In genomic region chr17:48456584-48456983, GRCh38 we compare ENCODE assay signal across 8 cellular contexts. TPM values are rescaled to one million over a fixed set of nuclear protein-coding genes. Genes with fewer than 3 reads are reported as not detected.
A peak's percentile ranks its signal among the peaks of the same experiment; 100 is the strongest.
DNase-seq lines count a peak whose midpoint lies in the region; ATAC-seq and TF ChIP-seq lines count a peak whose summit lies in the region.

No MANE protein-coding gene starts in this region.

- H3K9ac ChIP-seq in OCI-LY3 (ENCODE audit: low read length) = no peak overlapping the region
- no peak overlapping the region for H3K9ac ChIP-seq in trophoblast cell (ENCODE audit: low read length)

- ATAC-seq in central memory CD8-positive, alpha-beta T cell (replicated peaks; ENCODE audit: extremely low read depth, poor library complexity, severe bottlenecking) = no peak

- H3K4me1 Mint-ChIP-seq in central memory CD8-positive, alpha-beta T cell = peaks cover 56% of the 10 kb centered on the region

- no peak overlapping the region for H2BK5ac ChIP-seq in trophoblast cell (ENCODE audit: low read depth, low read length, poor library complexity)

- no peaks in the 10 kb centered on the region for H3K79me1 ChIP-seq in trophoblast cell (ENCODE audit: low read length)

- no peak overlapping the region for H4K8ac ChIP-seq in trophoblast cell (ENCODE audit: low read depth, low read length)

- H3K27me3 Mint-ChIP-seq in central memory CD8-positive, alpha-beta T cell = no peaks in the 10 kb centered on the region

- H3K36me3 Mint-ChIP-seq in central memory CD8-positive, alpha-beta T cell (ENCODE audit: insufficient read depth) = peaks cover 4% of the 10 kb centered on the region

- H3K18ac ChIP-seq in trophoblast cell (ENCODE audit: low read length) = no peak overlapping the region

- no peak overlapping the region for H3K4ac ChIP-seq in trophoblast cell (ENCODE audit: low read depth, low read length)

- no peak overlapping the region for H4K12ac ChIP-seq in trophoblast cell (ENCODE audit: low read depth, low read length)

- H3K27ac Mint-ChIP-seq in central memory CD8-positive, alpha-beta T cell (ENCODE audit: low read depth) = no peak overlapping the region

- H3K4me1 ChIP-seq in OCI-LY3 (ENCODE audit: low read length) (peaks cover 51% of the 10 kb centered on the region), trophoblast cell (ENCODE audit: control insufficient read depth in 1 of 2, insufficient read depth in 2 of 2, low read length in 2 of 2) (peaks cover 0 to 3% of the 10 kb centered on the region in 2 experiments)

- no peak overlapping the region for H2AFZ ChIP-seq in OCI-LY3 (ENCODE audit: low read depth, low read length)
- H2AFZ ChIP-seq in trophoblast cell (ENCODE audit: insufficient read depth, low read length, poor library complexity) = no peak overlapping the region

- DNase-seq in NK-92 treated with Interleukin-12 subunit alpha and Interleukin-12 subunit beta, amount 100 ng/mL, for 24 hours (lab: John Stamatoyannopoulos, UW) = peak; percentile 77
- DNase-seq in NK-92 (lab: John Stamatoyannopoulos, UW; ENCODE audit: unreplicated experiment) (no peak), trophoblast cell (peak; percentile 15 to 25), NCI-H526 treated with DMSO at 0.1 percent for 48 hours (lab: John Stamatoyannopoulos, UW) (no peak), KG1 (lab: John Stamatoyannopoulos, UW) (no peak), HuH-7 (ENCODE audit: low spot score) (no peak)
- DNase-seq in central memory CD8-positive, alpha-beta T cell (ENCODE audit: low spot score in 2 of 2) = no peak

- H3K4me3 ChIP-seq in OCI-LY3 (ENCODE audit: low read length) (no peak overlapping the region), trophoblast cell (ENCODE audit: low read depth, low read length) (no peak overlapping the region)

- no CpG with 5 or more reads among the region's 5 CpGs for WGBS in trophoblast cell (ENCODE audit: extremely low coverage, insufficient coverage, insufficient read length)

- peak overlapping the region; percentile 52 for H3K4me3 Mint-ChIP-seq in central memory CD8-positive, alpha-beta T cell

- H3K27ac ChIP-seq in OCI-LY3 (ENCODE audit: low read length) (no peak overlapping the region), trophoblast cell (ENCODE audit: low read depth, low read length) (no peak overlapping the region)

- H3K14ac ChIP-seq in trophoblast cell (ENCODE audit: low read length) = no peak overlapping the region

- H2BK12ac ChIP-seq in trophoblast cell (ENCODE audit: low read length) = no peak overlapping the region

- no peaks in the 10 kb centered on the region for H4K20me1 ChIP-seq in OCI-LY3 (ENCODE audit: insufficient read depth, low read length)

- H3K23ac ChIP-seq in trophoblast cell (ENCODE audit: low read length) = no peak overlapping the region

- no peak overlapping the region for H2BK120ac ChIP-seq in trophoblast cell (ENCODE audit: insufficient read depth, low read length, poor library complexity)

- no peak overlapping the region for H4K91ac ChIP-seq in trophoblast cell (ENCODE audit: low read depth, low read length)

- H3K4me2 ChIP-seq in OCI-LY3 (ENCODE audit: low read length) (peak overlapping the region; percentile 71), trophoblast cell (ENCODE audit: low read length) (no peak overlapping the region)

- H3K9me3 Mint-ChIP-seq in central memory CD8-positive, alpha-beta T cell = no peaks in the 10 kb centered on the region

- no peaks in the 10 kb centered on the region for H3K79me2 ChIP-seq in OCI-LY3 (ENCODE audit: low read length)
- no peaks in the 10 kb centered on the region for H3K79me2 ChIP-seq in trophoblast cell (ENCODE audit: control insufficient read depth, insufficient read depth, low read length, poor library complexity)

- H3K36me3 ChIP-seq in OCI-LY3 (replicated peaks; ENCODE audit: low read depth, low read length) = no peaks in the 10 kb centered on the region
- no peaks in the 10 kb centered on the region for H3K36me3 ChIP-seq in trophoblast cell (ENCODE audit: control insufficient read depth in 1 of 2, insufficient read depth in 2 of 2, low read length in 2 of 2)

- H3K9me3 ChIP-seq in OCI-LY3 (ENCODE audit: insufficient read depth, low read length) = no peaks in the 10 kb centered on the region
- no peaks in the 10 kb centered on the region for H3K9me3 ChIP-seq in trophoblast cell (ENCODE audit: insufficient read depth, low read depth, low read length)

- no peak for TF ChIP-seq CTCF in OCI-LY3 (IDR thresholded peaks at IDR 0.05; ENCODE audit: low read depth, low read length)

- H3K27me3 ChIP-seq in OCI-LY3 (ENCODE audit: low read depth, low read length) (0 out of 2 replicates have a peak, but pooled peaks cover 8% of the 10 kb centered on the region), trophoblast cell (ENCODE audit: insufficient read depth, low read length) (no peaks in the 10 kb centered on the region)

- H2AK5ac ChIP-seq in trophoblast cell (ENCODE audit: low read length) = no peak overlapping the region

RNA-seq across cellular contexts. Expression of gene SKAP1, which starts 26.6 kb away (rescaled TPM):
- not detected in 2 replicates for polyA plus RNA-seq in trophoblast cell (2013)

Comparison
In these comparisons a context has a peak if more than half of its experiments do, and no peak if none do; other contexts are left out.
1. DNase-seq: peak in NK-92 treated with Interleukin-12 subunit alpha and Interleukin-12 subunit beta, amount 100 ng/mL, for 24 hours (single experiment) and trophoblast cell (2 of 2); none in NK-92 (single experiment), central memory CD8-positive, alpha-beta T cell (0 of 2), NCI-H526 treated with DMSO at 0.1 percent for 48 hours (single experiment), KG1 (single experiment) and HuH-7 (single experiment).